Comparison of ENCODE assay signal across 12 cellular contexts in genomic region chr20:58659841-58660240, GRCh38. TPM values are rescaled to one million over a fixed set of nuclear protein-coding genes. Genes with fewer than 3 reads are reported as not detected.
DNase-seq lines count a peak whose midpoint lies in the region; ATAC-seq and TF ChIP-seq lines count a peak whose summit lies in the region.
"Had no signal": no experiment of that assay in that cellular context is flagged by ENCODE, and none has a peak within 500 bp of the region (broad histone marks: within the 10 kb centered on the region; RNA-seq: fewer than 3 reads in every experiment).

No MANE protein-coding gene starts in this region.

- H3K4me1 Mint-ChIP-seq in HFFc6 (ENCODE audit: low read depth): peaks cover 53% of the 10 kb centered on the region
- peaks cover 83% of the 10 kb centered on the region for H3K4me1 Mint-ChIP-seq in activated T-helper 1 cell treated with anti-CD3 and anti-CD28 coated beads, Interleukin-12 subunit alpha, Interleukin-12 subunit beta, Interleukin-2, Interleukin-4 antibody, amounts not matched to agents 30 ng/mL and 10 ng/mL and 1 ng/mL, durations not matched to agents 14 hours and 24 hours and 36 hours (ENCODE audit: low read depth)

- H3K36me3 ChIP-seq in mucosa of descending colon (ENCODE audit: low read depth): no peaks in the 10 kb centered on the region

- ATAC-seq in mucosa of descending colon (peak; percentile 47), GM18867 (IDR thresholded peaks at IDR 0.05; ENCODE audit: unreplicated experiment) (no peak)

- H3K27me3 Mint-ChIP-seq in HFFc6 (ENCODE audit: insufficient read depth): no peaks in the 10 kb centered on the region
- no peaks in the 10 kb centered on the region for H3K27me3 Mint-ChIP-seq in activated T-helper 1 cell treated with anti-CD3 and anti-CD28 coated beads, Interleukin-12 subunit alpha, Interleukin-12 subunit beta, Interleukin-2, Interleukin-4 antibody, amounts not matched to agents 30 ng/mL and 10 ng/mL and 1 ng/mL, durations not matched to agents 14 hours and 24 hours and 36 hours (ENCODE audit: insufficient read depth)

- no peaks in the 10 kb centered on the region for H3K9me3 ChIP-seq in mucosa of descending colon

- H3K9me3 Mint-ChIP-seq in HFFc6: no peaks in the 10 kb centered on the region
- H3K9me3 Mint-ChIP-seq in activated T-helper 1 cell treated with anti-CD3 and anti-CD28 coated beads, Interleukin-12 subunit alpha, Interleukin-12 subunit beta, Interleukin-2, Interleukin-4 antibody, amounts not matched to agents 30 ng/mL and 10 ng/mL and 1 ng/mL, durations not matched to agents 14 hours and 24 hours and 36 hours: no peaks in the 10 kb centered on the region

- peaks cover 5% of the 10 kb centered on the region for H3K4me1 ChIP-seq in mucosa of descending colon (ENCODE audit: low read depth)

- DNase-seq in NCI-H2029 (lab: John Stamatoyannopoulos, UW): peak; percentile 13
- no peak for DNase-seq in NCI-H2029 treated with DMSO at 0.1 percent for 48 hours (lab: John Stamatoyannopoulos, UW)
- DNase-seq in HFFc6: no peak
- no peak for DNase-seq in activated T-helper 1 cell treated with anti-CD3 and anti-CD28 coated beads, Interleukin-12 subunit alpha, Interleukin-12 subunit beta, Interleukin-2, Interleukin-4 antibody, amounts not matched to agents 30 ng/mL and 10 ng/mL and 1 ng/mL, durations not matched to agents 14 hours and 24 hours and 36 hours (ENCODE audit: low spot score)
- DNase-seq in mucosa of descending colon: no peak
- no peak for DNase-seq in cerebellum (ENCODE audit: low spot score)
- no peak for DNase-seq in A172 (ENCODE audit: low spot score)
- DNase-seq: amygdala; GM23248; MM.1S; stimulated activated CD4-positive, alpha-beta T cell treated with anti-CD3 and anti-CD28 coated beads, Interleukin-1b, Interleukin-23, amount 100 ng/mL, for 48 hours had no signal

- H3K36me3 Mint-ChIP-seq in HFFc6 (ENCODE audit: low read depth): peaks cover 14% of the 10 kb centered on the region
- peaks cover 38% of the 10 kb centered on the region for H3K36me3 Mint-ChIP-seq in activated T-helper 1 cell treated with anti-CD3 and anti-CD28 coated beads, Interleukin-12 subunit alpha, Interleukin-12 subunit beta, Interleukin-2, Interleukin-4 antibody, amounts not matched to agents 30 ng/mL and 10 ng/mL and 1 ng/mL, durations not matched to agents 14 hours and 24 hours and 36 hours (ENCODE audit: low read depth)

- H3K27ac Mint-ChIP-seq in HFFc6: peak overlapping the region; percentile 0; the same call in 1 of the 2 replicates
- H3K27ac Mint-ChIP-seq in activated T-helper 1 cell treated with anti-CD3 and anti-CD28 coated beads, Interleukin-12 subunit alpha, Interleukin-12 subunit beta, Interleukin-2, Interleukin-4 antibody, amounts not matched to agents 30 ng/mL and 10 ng/mL and 1 ng/mL, durations not matched to agents 14 hours and 24 hours and 36 hours: peak overlapping the region; percentile 76

- no peak overlapping the region for H3K4me3 ChIP-seq in mucosa of descending colon
- H3K4me3 ChIP-seq: GM23248 had no signal

- no peak overlapping the region for H3K4me3 Mint-ChIP-seq in HFFc6
- peak overlapping the region; percentile 76 for H3K4me3 Mint-ChIP-seq in activated T-helper 1 cell treated with anti-CD3 and anti-CD28 coated beads, Interleukin-12 subunit alpha, Interleukin-12 subunit beta, Interleukin-2, Interleukin-4 antibody, amounts not matched to agents 30 ng/mL and 10 ng/mL and 1 ng/mL, durations not matched to agents 14 hours and 24 hours and 36 hours

- intact Hi-C loops in activated T-helper 1 cell treated with anti-CD3 and anti-CD28 coated beads, Interleukin-12 subunit alpha, Interleukin-12 subunit beta, Interleukin-2, Interleukin-4 antibody, amounts not matched to agents 30 ng/mL and 10 ng/mL and 1 ng/mL, durations not matched to agents 14 hours and 24 hours and 36 hours (cut with micrococcal nuclease): loop anchor here (2.0 to 10.0 kb wide), 2 partner anchors 31 to 155 kb away; no protein-coding TSS in a partner anchor
- intact Hi-C loops in mucosa of descending colon (cut with DNase I, micrococcal nuclease): no loop called here

- TF ChIP-seq CTCF in HFFc6 (IDR thresholded peaks at IDR 0.05) (no peak), mucosa of descending colon (IDR thresholded peaks at IDR 0.05) (no peak)

RNA-seq across cellular contexts. Expression of gene STX16, which starts 8.8 kb away (rescaled TPM):
- 10 to 100 TPM; 44.4 to 51.8 (median 48.3) TPM for total RNA-seq in HFFc6 (2021; fragmentation: NEBNext Ultra II Directional; extraction: Animal tissue kit (Norgen Biotek cat#: 25700))
- total RNA-seq in activated T-helper 1 cell treated with anti-CD3 and anti-CD28 coated beads, Interleukin-12 subunit alpha, Interleukin-12 subunit beta, Interleukin-2, Interleukin-4 antibody, amounts not matched to agents 30 ng/mL and 10 ng/mL and 1 ng/mL, durations not matched to agents 14 hours and 24 hours and 36 hours: 99.9 and 102 TPM in 2 replicates
- 10 to 100 TPM; 42.2 to 70.4 (median 43.1) TPM for total RNA-seq in mucosa of descending colon
- total RNA-seq in cerebellum: 47.5 TPM
- total RNA-seq in A172 (2014; rRNA removed; shearing (Covaris generic)): 10.9 and 13.5 TPM in 2 replicates

RNA-seq across cellular contexts. Expression of gene NPEPL1, which starts 32.8 kb away (rescaled TPM):
- total RNA-seq in HFFc6 (2021; fragmentation: NEBNext Ultra II Directional; extraction: Animal tissue kit (Norgen Biotek cat#: 25700)): 10 to 100 TPM; 12.0 to 17.8 (median 12.6) TPM
- total RNA-seq in activated T-helper 1 cell treated with anti-CD3 and anti-CD28 coated beads, Interleukin-12 subunit alpha, Interleukin-12 subunit beta, Interleukin-2, Interleukin-4 antibody, amounts not matched to agents 30 ng/mL and 10 ng/mL and 1 ng/mL, durations not matched to agents 14 hours and 24 hours and 36 hours: 20.6 and 22.9 TPM in 2 replicates
- total RNA-seq in mucosa of descending colon (10 to 100 TPM; 26.8 to 41.6 (median 30.8) TPM), cerebellum (12.0 TPM)
- 5.9 and 7.2 TPM in 2 replicates for total RNA-seq in A172 (2014; rRNA removed; shearing (Covaris generic))
